ENCODE assay signal across 13 cellular contexts in the genomic region with DNA sequence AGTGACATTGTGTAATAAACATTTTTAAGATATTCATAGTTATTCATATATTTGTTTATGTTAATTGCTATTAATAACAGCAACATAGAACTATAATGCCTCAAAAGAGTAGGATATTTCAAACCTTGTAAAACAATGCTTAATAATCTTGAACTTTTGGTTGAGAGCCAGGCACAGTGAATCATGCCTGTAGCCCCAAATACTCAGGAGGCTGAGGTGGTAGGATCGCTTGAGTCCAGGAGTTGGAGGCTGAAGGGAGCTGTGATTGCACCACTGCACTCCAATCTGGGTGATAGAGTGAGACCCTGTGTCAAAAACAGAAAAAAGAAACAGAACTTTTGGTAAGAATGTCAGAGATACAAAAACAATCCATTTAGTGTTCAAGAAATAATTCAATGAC.
"Had no signal": no experiment of that assay in that cellular context is flagged by ENCODE, and none has a peak within 500 bp of the region (broad histone marks: within the 10 kb centered on the region; RNA-seq: fewer than 3 reads in every experiment).

No MANE protein-coding gene starts in this region.

- ATAC-seq: gastroesophageal sphincter; left colon; naive thymus-derived CD4-positive, alpha-beta T cell had no signal

- DNase-seq: activated B cell treated with CpG ODN at 0.5 μM for 24 hours; activated CD4-positive, alpha-beta T cell treated with anti-CD3 and anti-CD28 coated beads for 48 hours; activated CD8-positive, alpha-beta memory T cell treated with anti-CD3 and anti-CD28 coated beads, Interleukin-2, amount 50 U/mL, for 48 hours; activated gamma-delta T cell treated with Interleukin-2 at 50 U/mL for 16 hours; colonic mucosa; left colon; naive thymus-derived CD4-positive, alpha-beta T cell; ovary; sigmoid colon; stimulated activated CD4-positive, alpha-beta T cell treated with anti-CD3 and anti-CD28 coated beads, Interleukin-2, amount 100 ng/mL, for 24 hours had no signal

- H3K36me3 ChIP-seq: cardiac muscle cell, colonic mucosa, esophagus muscularis mucosa, gastroesophageal sphincter, ovary, sigmoid colon had no signal

- H3K4me1 ChIP-seq: colonic mucosa, esophagus muscularis mucosa, gastroesophageal sphincter, sigmoid colon had no signal

- H3K27ac ChIP-seq: cardiac muscle cell, colonic mucosa, esophagus muscularis mucosa, gastroesophageal sphincter, ovary, sigmoid colon had no signal

- H3K9me3 ChIP-seq: colonic mucosa, esophagus muscularis mucosa, gastroesophageal sphincter, ovary, sigmoid colon had no signal

- H3K27me3 ChIP-seq: cardiac muscle cell, colonic mucosa, esophagus muscularis mucosa, gastroesophageal sphincter, ovary, sigmoid colon had no signal

- H3K4me3 ChIP-seq: cardiac muscle cell, colonic mucosa, esophagus muscularis mucosa, gastroesophageal sphincter, ovary, sigmoid colon had no signal
